12 cellular contexts compared by ENCODE assay signal in the genomic region with DNA sequence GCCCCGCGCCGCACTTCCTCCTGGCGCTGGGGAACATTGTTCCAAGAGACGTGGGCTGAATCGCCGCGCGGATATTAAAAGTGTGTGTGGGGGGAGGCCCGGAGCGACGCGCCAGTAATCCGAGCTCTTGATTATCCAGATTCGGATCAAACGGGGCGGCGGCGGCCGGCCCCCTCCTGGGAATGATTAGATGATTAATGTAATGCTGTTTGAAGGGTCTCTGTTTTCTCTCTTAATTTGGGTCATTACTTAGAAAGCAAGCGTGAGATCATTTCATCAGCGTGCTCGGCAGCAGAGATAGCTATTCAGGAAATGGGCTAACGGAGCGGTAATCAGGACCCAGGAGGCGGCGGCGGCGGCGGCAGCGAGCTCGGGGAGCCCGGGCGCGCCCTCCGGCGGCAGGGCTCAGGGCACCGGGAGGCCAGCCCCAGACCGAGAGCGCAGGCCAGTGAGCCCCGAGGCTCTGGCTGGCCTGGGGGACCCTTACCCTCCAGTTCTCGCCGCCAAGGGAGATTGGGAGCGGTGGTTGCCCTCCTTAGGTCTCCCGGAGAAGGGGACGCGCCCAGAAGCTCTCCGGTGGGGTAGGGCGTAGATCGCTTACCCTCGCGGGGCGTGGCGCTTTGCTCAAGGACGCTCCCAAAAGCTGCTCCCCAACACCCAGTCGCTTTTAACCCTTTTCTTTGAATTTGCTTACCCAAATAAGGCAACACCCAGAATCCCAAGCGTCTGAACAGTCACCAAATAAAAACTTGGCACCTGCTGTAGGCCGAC. TPM values are rescaled to one million over a fixed set of nuclear protein-coding genes. Genes with fewer than 3 reads are reported as not detected.
DNase-seq lines count a peak whose midpoint lies in the region; ATAC-seq and TF ChIP-seq lines count a peak whose summit lies in the region.
"Had no signal": no experiment of that assay in that cellular context is flagged by ENCODE, and none has a peak within 500 bp of the region (broad histone marks: within the 10 kb centered on the region; RNA-seq: fewer than 3 reads in every experiment).

No MANE protein-coding gene starts in this region.

- H3K9me2 ChIP-seq in neural cell (ENCODE audit: insufficient read depth, low read length): no peaks in the 10 kb centered on the region
- no peaks in the 10 kb centered on the region for H3K9me2 ChIP-seq in PC-9 (ENCODE audit: insufficient read depth)

- H3K27me3 ChIP-seq in BE2C (peaks cover 88% of the 10 kb centered on the region), HUES64 (ENCODE audit: insufficient read depth, low read length) (peaks cover 100% of the 10 kb centered on the region), neural cell (ENCODE audit: insufficient read depth, low read depth, low read length) (peaks cover 100% of the 10 kb centered on the region), PC-9 (ENCODE audit: insufficient read depth, low read depth) (peaks cover 7% of the 10 kb centered on the region; the same call in 1 of the 2 replicates)

- H3K4me3 ChIP-seq in BE2C (ENCODE audit: low read depth, low read length): no peak overlapping the region
- H3K4me3 ChIP-seq in HUES64 (ENCODE audit: low read length): peak overlapping the region; percentile 55
- H3K4me3 ChIP-seq in epithelial cell of esophagus (ENCODE audit: low read length): no peak overlapping the region
- no peak overlapping the region for H3K4me3 ChIP-seq in neural cell (ENCODE audit: low read length)
- no peak overlapping the region for H3K4me3 ChIP-seq in PC-9

- CTCF ChIA-PET in PC-9 (lab: Charles Lee): no interaction called here

- H3K9me3 ChIP-seq in BE2C (peaks cover 4% of the 10 kb centered on the region; the same call in 1 of the 2 replicates), HUES64 (ENCODE audit: insufficient read depth, low read depth, low read length) (no peaks in the 10 kb centered on the region), neural cell (ENCODE audit: low read length) (peaks cover 13% of the 10 kb centered on the region), PC-9 (ENCODE audit: insufficient read depth, low read depth) (no peaks in the 10 kb centered on the region)
- H3K9me3 ChIP-seq: tibial nerve had no signal

- H3K27ac ChIP-seq in HUES64 (ENCODE audit: low read depth, low read length) (no peak overlapping the region), neural cell (ENCODE audit: low read length) (no peak overlapping the region), PC-9 (no peak overlapping the region)
- H3K27ac ChIP-seq: tibial nerve had no signal

- H4K20me1 ChIP-seq in neural cell (ENCODE audit: insufficient read depth): no peaks in the 10 kb centered on the region
- no peaks in the 10 kb centered on the region for H4K20me1 ChIP-seq in PC-9 (ENCODE audit: insufficient read depth)

- no peak for ATAC-seq in GM21515 (IDR thresholded peaks at IDR 0.05; ENCODE audit: unreplicated experiment)
- ATAC-seq in GM18519 (IDR thresholded peaks at IDR 0.05; ENCODE audit: low FRiP score, unreplicated experiment): no peak

- TF ChIP-seq EP300 in neural cell (conservative IDR thresholded peaks at IDR 0.05; ENCODE audit: poor library complexity, severe bottlenecking): no peak

- H3F3A ChIP-seq in neural cell (ENCODE audit: insufficient read depth, low read length, poor library complexity, severe bottlenecking) (no peaks in the 10 kb centered on the region), PC-9 (ENCODE audit: insufficient read depth, low read depth) (no peaks in the 10 kb centered on the region)

- no TSS peak for BruUV-seq in PC-9 (replicated peaks; lab: Mats Ljungman, UMichigan)

- H3K9ac ChIP-seq in HUES64 (ENCODE audit: low read depth, low read length): no peak overlapping the region
- H3K9ac ChIP-seq in neural cell (ENCODE audit: low read length): no peak overlapping the region

- TF ChIP-seq CTCF in BE2C (IDR thresholded peaks at IDR 0.05; ENCODE audit: low read depth, low read length): peak; percentile 13; the same call in 1 of the 2 replicates
- TF ChIP-seq CTCF in epithelial cell of esophagus (IDR thresholded peaks at IDR 0.05; ENCODE audit: insufficient read depth, low read depth, low read length, missing control alignments): no peak
- TF ChIP-seq CTCF in neural cell (IDR thresholded peaks at IDR 0.05; ENCODE audit: poor library complexity, severe bottlenecking): no peak
- no peak for TF ChIP-seq CTCF in PC-9 (conservative IDR thresholded peaks at IDR 0.05)

- H3K36me3 ChIP-seq in BE2C (no peaks in the 10 kb centered on the region), HUES64 (ENCODE audit: insufficient read depth, low read length) (no peaks in the 10 kb centered on the region), neural cell (ENCODE audit: insufficient read depth, low read length) (no peaks in the 10 kb centered on the region), PC-9 (ENCODE audit: low read depth) (no peaks in the 10 kb centered on the region)
- H3K36me3 ChIP-seq: tibial nerve had no signal

- H3K4me1 ChIP-seq in BE2C (no peaks in the 10 kb centered on the region), HUES64 (ENCODE audit: insufficient read depth, low read length) (peaks cover 55% of the 10 kb centered on the region), PC-9 (replicated peaks; ENCODE audit: insufficient read depth) (no peaks in the 10 kb centered on the region)

- H3K4me2 ChIP-seq in neural cell (ENCODE audit: low read length) (no peak overlapping the region), PC-9 (no peak overlapping the region)

- 1% methylated on average over 58 of the region's 58 CpGs for WGBS in HUES64

- DNase-seq in BE2C (peak; percentile 22), epithelial cell of esophagus (ENCODE audit: low read depth) (peak; percentile 21), AML-193 (lab: John Stamatoyannopoulos, UW) (no peak), PC-9 (no peak)
- DNase-seq: activated naive CD8-positive, alpha-beta T cell treated with anti-CD3 and anti-CD28 coated beads, Interleukin-2, amount 10 ng/mL, durations not matched to agents 7 days and 5 days; CD4-positive, alpha-beta T cell had no signal

- POLR2A ChIA-PET in PC-9 (lab: Charles Lee; ENCODE audit: unreplicated experiment): no interaction called here

- no peak for TF ChIP-seq RAD21 in neural cell (conservative IDR thresholded peaks at IDR 0.05)

- H3K79me2 ChIP-seq in neural cell (replicated peaks; ENCODE audit: insufficient read depth, low read length) (no peaks in the 10 kb centered on the region), PC-9 (ENCODE audit: low read depth) (no peaks in the 10 kb centered on the region)

- H2AFZ ChIP-seq in neural cell (ENCODE audit: low read depth, low read length): no peak overlapping the region
- H2AFZ ChIP-seq in PC-9: no peak overlapping the region

- intact Hi-C loops in PC-9 (cut with micrococcal nuclease; ENCODE audit: unreplicated experiment): no loop called here

TF ChIP-seq in neural cell, 6 proteins besides CTCF, POLR2A, EP300 and RAD21:
- TF ChIP-seq SMC3 (conservative IDR thresholded peaks at IDR 0.05; ENCODE audit: poor library complexity) (no peak), POLR2AphosphoS5 (IDR thresholded peaks at IDR 0.05) (peak; percentile 6)

RNA-seq across cellular contexts. Expression of a gene that starts 4.5 kb away (rescaled TPM):
- not detected for polyA plus RNA-seq in BE2C (2012; ENCODE audit: insufficient read depth, insufficient read length, low read depth)
- polyA plus RNA-seq in HUES64 (2013, experiment 1 of 2): 0.35 TPM
- polyA plus RNA-seq in HUES64 (2013, experiment 2 of 2): 0.44 TPM
- polyA plus RNA-seq in neural cell: 0.47 TPM in 1 of 2 replicates, not detected in the other
- polyA minus RNA-seq in neural cell: not detected in 2 replicates
- total RNA-seq in PC-9 (2021): not detected in 2 replicates
- total RNA-seq: activated naive CD8-positive, alpha-beta T cell treated with anti-CD3 and anti-CD28 coated beads, Interleukin-2, amount 10 ng/mL, durations not matched to agents 7 days and 5 days; CD4-positive, alpha-beta T cell; M059J; tibial nerve had no signal

Comparison
In these comparisons a context has a peak if more than half of its experiments do, and no peak if none do; other contexts are left out.
1. DNase-seq: peak in BE2C (single experiment) and epithelial cell of esophagus (single experiment); none in AML-193 (0 of 2) and PC-9 (0 of 2).